Comparison of ENCODE assay signal across 20 cellular contexts in genomic region chr9:38153152-38153909, GRCh38.
"Had no signal": no experiment of that assay in that cellular context is flagged by ENCODE, and none has a peak within 500 bp of the region (broad histone marks: within the 10 kb centered on the region; RNA-seq: fewer than 3 reads in every experiment).

No MANE protein-coding gene starts in this region.

- DNase-seq: activated CD4-positive, CD25-positive, alpha-beta regulatory T cell treated with anti-CD3 and anti-CD28 coated beads, Interleukin-2, amount 50 U/mL, for 72 hours; activated CD8-positive, alpha-beta memory T cell treated with anti-CD3 and anti-CD28 coated beads for 24 hours; activated CD8-positive, alpha-beta memory T cell treated with anti-CD3 and anti-CD28 coated beads, Interleukin-2, amount 50 U/mL, for 48 hours; activated gamma-delta T cell treated with Interleukin-2 at 50 U/mL for 16 hours; activated T-cell treated with anti-CD3 and anti-CD28 coated beads, Interleukin-2, amount 50 U/mL, for 72 hours; effector memory CD8-positive, alpha-beta T cell; glutamatergic neuron; kidney; mesenchymal stem cell; mucosa of descending colon; naive thymus-derived CD4-positive, alpha-beta T cell; stimulated activated CD4-positive, alpha-beta T cell treated with anti-CD3 and anti-CD28 coated beads, Interleukin-12 subunit alpha, Interleukin-12 subunit beta, amount 100 ng/mL, for 4 hours; stimulated activated CD4-positive, alpha-beta T cell treated with anti-CD3 and anti-CD28 coated beads, Interleukin-1b, Interleukin-23, amount 100 ng/mL, for 48 hours; stimulated activated CD8-positive, alpha-beta memory T cell treated with anti-CD3 and anti-CD28 coated beads, Interleukin-4, amount 100 ng/mL, for 48 hours; stimulated activated naive CD4-positive, alpha-beta T cell; SW 1271; T-helper 2 cell; tibial artery had no signal

- H3K4me3 ChIP-seq: mucosa of descending colon, neural progenitor cell, tibial artery had no signal

- ATAC-seq: activated T-cell treated with anti-CD3 and anti-CD28 coated beads, Interleukin-2, amount 50 U/mL, for 72 hours; effector memory CD8-positive, alpha-beta T cell; mucosa of descending colon; naive thymus-derived CD4-positive, alpha-beta T cell had no signal

- H3K27ac ChIP-seq: neural progenitor cell, tibial artery, VCaP had no signal

- H3K4me1 ChIP-seq: tibial artery had no signal

- H3K9me3 ChIP-seq: mucosa of descending colon, tibial artery had no signal

- H3K27me3 ChIP-seq: neural progenitor cell had no signal

- H3K36me3 ChIP-seq: neural progenitor cell, tibial artery had no signal
